In genomic region chr2:172962824-172963223, GRCh38 we compare ENCODE assay signal across 10 cellular contexts.
DNase-seq lines count a peak whose midpoint lies in the region; FAIRE-seq and TF ChIP-seq lines count a peak whose summit lies in the region.
"Had no signal": no experiment of that assay in that cellular context is flagged by ENCODE, and none has a peak within 500 bp of the region (broad histone marks: within the 10 kb centered on the region; RNA-seq: fewer than 3 reads in every experiment).

No MANE protein-coding gene starts in this region.

- peaks cover 0 to 10% (median 6%) of the 10 kb centered on the region in 3 donors for H3K27me3 Mint-ChIP-seq in immature natural killer cell (ENCODE audit: low read depth in 3 of 3)

- H3K4me1 Mint-ChIP-seq in immature natural killer cell, result no peaks in the 10 kb centered on the region

- H3K9me3 Mint-ChIP-seq in immature natural killer cell, result no peaks in the 10 kb centered on the region
- H3K9me3 Mint-ChIP-seq: stimulated activated memory B cell treated with anti-CD40 and anti-IgM and Interleukin-4, amounts not matched to agents 10 μg/mL and 1 μg/mL and 100 μg/mL, for 72 hours had no signal

- peak; percentile 45 for DNase-seq in CMK (ENCODE audit: low read depth)
- peak; percentile 50 to 66 for DNase-seq in HL-60 (ENCODE audit: low read depth in 1 of 2, low spot score in 1 of 2)
- peak; percentile 47 for DNase-seq in UCSD-AML1 (lab: John Stamatoyannopoulos, UW; ENCODE audit: unreplicated experiment)
- DNase-seq in glomerular endothelial cell (ENCODE audit: extremely low read depth, low read depth, low spot score), result peak; percentile 74
- DNase-seq in NCI-H1436 treated with DMSO at 0.1 percent for 48 hours (lab: John Stamatoyannopoulos, UW), result no peak
- DNase-seq in D341Med (ENCODE audit: low spot score), result no peak
- no peak for DNase-seq in urothelium cell line (ENCODE audit: low spot score)
- no peak for DNase-seq in immature natural killer cell
- DNase-seq: right cardiac atrium had no signal

- H3K4me3 ChIP-seq in HL-60 (replicated peaks; ENCODE audit: insufficient read depth, low read length), result no peak overlapping the region

- no peaks in the 10 kb centered on the region for H3K27me3 ChIP-seq in HL-60 (ENCODE audit: insufficient read depth, poor library complexity, severe bottlenecking)

- H3K27ac ChIP-seq in HL-60 (replicated peaks), result no peak overlapping the region

- H3K4me3 Mint-ChIP-seq in immature natural killer cell, result no peak overlapping the region
- H3K4me3 Mint-ChIP-seq: stimulated activated memory B cell treated with anti-CD40 and anti-IgM and Interleukin-4, amounts not matched to agents 10 μg/mL and 1 μg/mL and 100 μg/mL, for 72 hours had no signal

- H3K36me3 Mint-ChIP-seq in immature natural killer cell, result no peaks in the 10 kb centered on the region
- H3K36me3 Mint-ChIP-seq: stimulated activated memory B cell treated with anti-CD40 and anti-IgM and Interleukin-4, amounts not matched to agents 10 μg/mL and 1 μg/mL and 100 μg/mL, for 72 hours had no signal

- no peak overlapping the region for H3K27ac Mint-ChIP-seq in immature natural killer cell
- H3K27ac Mint-ChIP-seq: stimulated activated memory B cell treated with anti-CD40 and anti-IgM and Interleukin-4, amounts not matched to agents 10 μg/mL and 1 μg/mL and 100 μg/mL, for 72 hours had no signal

- TF ChIP-seq CTCF in HL-60 (IDR thresholded peaks at IDR 0.05; ENCODE audit: insufficient read depth, low read length), result no peak

- no peak for FAIRE-seq in urothelium cell line (lab: Jason Lieb, UNC)

Comparison
In these comparisons a context has a peak if more than half of its experiments do, and no peak if none do; other contexts are left out.
1. DNase-seq: peak in CMK (single experiment), HL-60 (2 of 2), UCSD-AML1 (single experiment) and glomerular endothelial cell (single experiment); none in NCI-H1436 treated with DMSO at 0.1 percent for 48 hours (single experiment), D341Med (single experiment), urothelium cell line (single experiment) and immature natural killer cell (0 of 3).